Comparison of ENCODE assay signal across 14 cellular contexts in the genomic region with DNA sequence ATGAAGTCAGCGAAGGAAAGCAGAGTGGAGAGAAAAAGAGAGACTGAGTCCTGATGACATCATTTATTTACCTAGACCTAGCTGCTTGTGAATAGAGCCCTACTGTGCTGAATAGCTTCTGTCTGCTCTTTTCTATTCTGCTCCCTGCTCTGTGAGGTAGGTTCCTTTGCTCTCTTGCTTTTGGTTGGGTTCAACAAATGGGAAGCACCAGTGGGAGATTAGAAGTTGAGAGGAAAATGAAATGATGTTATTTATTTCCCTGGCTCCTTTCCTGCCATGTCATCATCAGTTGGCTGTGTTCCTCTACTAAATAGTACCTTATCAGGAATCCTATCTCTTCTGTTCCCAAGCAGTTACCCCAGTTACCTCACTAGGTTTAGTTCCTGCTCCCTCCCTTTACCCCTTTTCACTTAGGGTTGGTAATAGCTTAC. TPM values are rescaled to one million over a fixed set of nuclear protein-coding genes. Genes with fewer than 3 reads are reported as not detected.
A peak's percentile ranks its signal among the peaks of the same experiment; 100 is the strongest.
DNase-seq lines count a peak whose midpoint lies in the region; ATAC-seq, FAIRE-seq and TF ChIP-seq lines count a peak whose summit lies in the region.
"Had no signal": no experiment of that assay in that cellular context is flagged by ENCODE, and none has a peak within 500 bp of the region (broad histone marks: within the 10 kb centered on the region; RNA-seq: fewer than 3 reads in every experiment).

No MANE protein-coding gene starts in this region.

- no peaks in the 10 kb centered on the region for H3K27me3 ChIP-seq in CD8-positive, alpha-beta T cell (ENCODE audit: insufficient read depth, low read length)
- H3K27me3 ChIP-seq in right lobe of liver: no peaks in the 10 kb centered on the region
- H3K27me3 ChIP-seq: colonic mucosa had no signal

- no peak for DNase-seq in CD8-positive, alpha-beta T cell
- DNase-seq in NCI-H1092 treated with DMSO at 0.1 percent for 48 hours (lab: John Stamatoyannopoulos, UW) (peak; percentile 14), choroid plexus epithelial cell (ENCODE audit: low read depth) (peak; percentile 31), right lobe of liver (no peak), RCC 7860 (ENCODE audit: low spot score) (no peak), DMS153 treated with DMSO at 0.1 percent for 48 hours (lab: John Stamatoyannopoulos, UW; ENCODE audit: unreplicated experiment) (no peak)
- no peak for DNase-seq in central memory CD4-positive, alpha-beta T cell
- DNase-seq: activated T-cell treated with anti-CD3 and anti-CD28 coated beads, Interleukin-2, amount 50 U/mL, for 24 hours; colonic mucosa; NCI-H2227 treated with DMSO at 0.1 percent for 48 hours; SIG-M5; T1000 had no signal

- no peak for FAIRE-seq in RCC 7860 (lab: Jason Lieb, UNC)

- CTCF ChIA-PET in CD8-positive, alpha-beta T cell (lab: Charles Lee): no interaction called here

- H3K9me3 Mint-ChIP-seq in CD8-positive, alpha-beta T cell: no peaks in the 10 kb centered on the region
- H3K9me3 Mint-ChIP-seq: activated T-cell treated with anti-CD3 and anti-CD28 coated beads, Interleukin-2, amount 50 U/mL, for 24 hours had no signal

- no peak overlapping the region for H3K4me3 ChIP-seq in CD8-positive, alpha-beta T cell (ENCODE audit: low read depth, low read length)
- H3K4me3 ChIP-seq in choroid plexus epithelial cell (ENCODE audit: low read depth, low read length) (no peak overlapping the region), right lobe of liver (no peak overlapping the region)
- H3K4me3 ChIP-seq: colonic mucosa had no signal

- H3K36me3 Mint-ChIP-seq in CD8-positive, alpha-beta T cell: peaks cover 25% of the 10 kb centered on the region

- peak overlapping the region; percentile 58 for H3K27ac Mint-ChIP-seq in CD8-positive, alpha-beta T cell
- H3K27ac Mint-ChIP-seq: activated T-cell treated with anti-CD3 and anti-CD28 coated beads, Interleukin-2, amount 50 U/mL, for 24 hours; stimulated activated naive CD8-positive, alpha-beta T cell treated with anti-CD3 and anti-CD28 coated beads, Interleukin-15, Interleukin-2, amounts not matched to agents 100 ng/mL and 50 ng/mL, for 24 hours had no signal

- no peak for TF ChIP-seq POLR2A in right lobe of liver (IDR thresholded peaks at IDR 0.05)

- no peaks in the 10 kb centered on the region for H3K27me3 Mint-ChIP-seq in CD8-positive, alpha-beta T cell (ENCODE audit: low read depth)
- H3K27me3 Mint-ChIP-seq: activated T-cell treated with anti-CD3 and anti-CD28 coated beads, Interleukin-2, amount 50 U/mL, for 24 hours; stimulated activated naive CD8-positive, alpha-beta T cell treated with anti-CD3 and anti-CD28 coated beads, Interleukin-15, Interleukin-2, amounts not matched to agents 100 ng/mL and 50 ng/mL, for 24 hours had no signal

- intact Hi-C loops in CD8-positive, alpha-beta T cell (cut with DNase I, micrococcal nuclease): no loop called here
- intact Hi-C loops in right lobe of liver (cut with DNase I): no loop called here

- no peaks in the 10 kb centered on the region for H3K4me1 ChIP-seq in CD8-positive, alpha-beta T cell (ENCODE audit: insufficient read depth, low read length)
- peaks cover 0 to 14% (median 0%) of the 10 kb centered on the region in 4 donors for H3K4me1 ChIP-seq in right lobe of liver
- H3K4me1 ChIP-seq: colonic mucosa had no signal

- no peak for TF ChIP-seq CTCF in CD8-positive, alpha-beta T cell (IDR thresholded peaks at IDR 0.05)
- TF ChIP-seq CTCF in choroid plexus epithelial cell (conservative IDR thresholded peaks at IDR 0.05; ENCODE audit: low read depth, low read length): no peak
- TF ChIP-seq CTCF in right lobe of liver (IDR thresholded peaks at IDR 0.05): no peak

- WGBS in right lobe of liver (ENCODE audit: insufficient coverage, low coverage, low lambda C conversion rate, missing lambda C conversion rate): 67% methylated on average over 1 of the region's 1 CpG

- no peaks in the 10 kb centered on the region for H3K36me3 ChIP-seq in CD8-positive, alpha-beta T cell (ENCODE audit: insufficient read depth, low read length)
- no peaks in the 10 kb centered on the region for H3K36me3 ChIP-seq in right lobe of liver
- H3K36me3 ChIP-seq: colonic mucosa had no signal

- ATAC-seq in CD8-positive, alpha-beta T cell: no peak
- ATAC-seq in right lobe of liver (peak in 3 of 4 donors; percentile 60 to 88 (median 79)), HG03571 (IDR thresholded peaks at IDR 0.05; ENCODE audit: unreplicated experiment) (no peak)

- H3K27ac ChIP-seq in CD8-positive, alpha-beta T cell (ENCODE audit: low read depth, low read length): no peak overlapping the region
- no peak overlapping the region for H3K27ac ChIP-seq in right lobe of liver
- H3K27ac ChIP-seq: colonic mucosa had no signal

- POLR2A ChIA-PET in CD8-positive, alpha-beta T cell (lab: Charles Lee): no interaction called here

- H3K9me3 ChIP-seq in CD8-positive, alpha-beta T cell (ENCODE audit: low read length): no peaks in the 10 kb centered on the region
- H3K9me3 ChIP-seq in right lobe of liver: no peaks in the 10 kb centered on the region
- H3K9me3 ChIP-seq: colonic mucosa had no signal

- H3K4me1 Mint-ChIP-seq in CD8-positive, alpha-beta T cell (ENCODE audit: low read depth): no peaks in the 10 kb centered on the region

- H3K4me3 Mint-ChIP-seq in CD8-positive, alpha-beta T cell: no peak overlapping the region
- H3K4me3 Mint-ChIP-seq: activated T-cell treated with anti-CD3 and anti-CD28 coated beads, Interleukin-2, amount 50 U/mL, for 24 hours; stimulated activated naive CD8-positive, alpha-beta T cell treated with anti-CD3 and anti-CD28 coated beads, Interleukin-15, Interleukin-2, amounts not matched to agents 100 ng/mL and 50 ng/mL, for 24 hours had no signal

RNA-seq across cellular contexts. Expression of a gene that starts 23.5 kb away (rescaled TPM):
- total RNA-seq in CD8-positive, alpha-beta T cell: 1 to 10 TPM; 8.7 to 9.7 TPM
- total RNA-seq in right lobe of liver: 10 to 100 TPM in 2 of 6 experiments, 1 to 10 TPM in 4; 7.5 to 11.7 (median 8.9) TPM

RNA-seq across cellular contexts. Expression of a gene that starts 23.8 kb away (rescaled TPM):
- total RNA-seq in CD8-positive, alpha-beta T cell: 1 to 10 TPM; 3.3 to 4.3 TPM
- 1 to 10 TPM; 1.3 to 3.2 (median 2.0) TPM for total RNA-seq in right lobe of liver

Comparison
In these comparisons a context has a peak if more than half of its experiments do, and no peak if none do; other contexts are left out.
1. ATAC-seq: peak in right lobe of liver (3 of 4); none in CD8-positive, alpha-beta T cell (single experiment) and HG03571 (single experiment).
2. DNase-seq: peak in NCI-H1092 treated with DMSO at 0.1 percent for 48 hours (single experiment) and choroid plexus epithelial cell (single experiment); none in CD8-positive, alpha-beta T cell (0 of 7), right lobe of liver (0 of 3), central memory CD4-positive, alpha-beta T cell (single experiment), RCC 7860 (single experiment) and DMS153 treated with DMSO at 0.1 percent for 48 hours (single experiment).